Comparison of ENCODE assay signal across 1 cellular context in genomic region chr1:32351077-32351858, GRCh38.
TF ChIP-seq lines count a peak whose summit lies in the region.

No MANE protein-coding gene starts in this region.

TF ChIP-seq in K562, 482 proteins besides CTCF, POLR2A, EP300 and RAD21 (continued from another document and continues in another):
- TF ChIP-seq THRB (CRISPR knock-in tag; conservative IDR thresholded peaks at IDR 0.05) (no peak), ZNF316 (IDR thresholded peaks at IDR 0.05) (no peak), MTF1 (CRISPR knock-in tag; IDR thresholded peaks at IDR 0.05; ENCODE audit: borderline replicate concordance) (no peak), NFXL1 (CRISPR knock-in tag; IDR thresholded peaks at IDR 0.05) (no peak), ZC3H8 (IDR thresholded peaks at IDR 0.05) (no peak), E2F6 (IDR thresholded peaks at IDR 0.05; ENCODE audit: borderline replicate concordance in 1 of 2, extremely low read depth in 1 of 2, insufficient read depth in 1 of 2, insufficient read length in 1 of 2, low read depth in 1 of 2, low read length in 1 of 2, poor library complexity in 1 of 2, severe bottlenecking in 1 of 2) (peak; percentile 99 to 100), RBM14 (IDR thresholded peaks at IDR 0.05; ENCODE audit: borderline replicate concordance, insufficient read depth, low read depth, low read length) (no peak), ZKSCAN8 (CRISPR knock-in tag; IDR thresholded peaks at IDR 0.05) (0 out of 2 replicates have a peak, but pooled peaks have one; percentile 42), CBX2 (IDR thresholded peaks at IDR 0.05; ENCODE audit: insufficient read depth, low read length, poor library complexity, severe bottlenecking) (no peak), STAG1 (CRISPR knock-in tag; IDR thresholded peaks at IDR 0.05; ENCODE audit: borderline replicate concordance) (no peak; the same call in 1 of the 2 replicates), NCOA4 (IDR thresholded peaks at IDR 0.05; ENCODE audit: partially characterized antibody) (no peak), ZSCAN32 (CRISPR knock-in tag; IDR thresholded peaks at IDR 0.05) (no peak), ZNF707 (CRISPR knock-in tag; conservative IDR thresholded peaks at IDR 0.05) (no peak), POLR2H (tag; IDR thresholded peaks at IDR 0.05; ENCODE audit: low read depth) (peak; percentile 73), MYC (IDR thresholded peaks at IDR 0.05; ENCODE audit: low read depth, low read length) (peak; percentile 92), MYC (CRISPR knock-in tag; IDR thresholded peaks at IDR 0.05; ENCODE audit: borderline replicate concordance, low read depth) (no peak; the same call in 1 of the 2 replicates), RBFOX2 (IDR thresholded peaks at IDR 0.05; ENCODE audit: low read depth, low read length) (peak; percentile 90), SRSF9 (IDR thresholded peaks at IDR 0.05; ENCODE audit: borderline replicate concordance, low read depth, low read length) (no peak), ZBTB26 (CRISPR knock-in tag; IDR thresholded peaks at IDR 0.05) (no peak), MIER1 (IDR thresholded peaks at IDR 0.05; ENCODE audit: low read depth) (no peak), FOXK1 (CRISPR knock-in tag; IDR thresholded peaks at IDR 0.05; ENCODE audit: borderline replicate concordance) (no peak), MAZ (CRISPR knock-in tag; conservative IDR thresholded peaks at IDR 0.05 in 1 of 2, IDR thresholded peaks at IDR 0.05 in 1 of 2) (peak; percentile 92 to 94), NR0B1 (IDR thresholded peaks at IDR 0.05; ENCODE audit: partially characterized antibody) (no peak), SP2 (IDR thresholded peaks at IDR 0.05; ENCODE audit: extremely low read depth, low read depth, low read length, poor library complexity, severe bottlenecking) (no peak), ERF (CRISPR knock-in tag; IDR thresholded peaks at IDR 0.05) (peak; percentile 92; the same call in 1 of the 2 replicates), ZNF23 (CRISPR knock-in tag; IDR thresholded peaks at IDR 0.05) (no peak), ARID3B (CRISPR knock-in tag; IDR thresholded peaks at IDR 0.05; ENCODE audit: borderline replicate concordance) (0 out of 2 replicates have a peak, but pooled peaks have one; percentile 27), SRSF3 (IDR thresholded peaks at IDR 0.05; ENCODE audit: insufficient read depth, low read length) (no peak), FUS (optimal IDR thresholded peaks at IDR 0.05; ENCODE audit: low read depth, low read length) (peak; percentile 80), ELF1 (tag; IDR thresholded peaks at IDR 0.05) (peak; percentile 78; the same call in 1 of the 2 replicates), ZNF778 (CRISPR knock-in tag; IDR thresholded peaks at IDR 0.05) (no peak), GTF2F1 (IDR thresholded peaks at IDR 0.05; ENCODE audit: low read depth, low read length) (no peak), YY1 (IDR thresholded peaks at IDR 0.05; ENCODE audit: borderline replicate concordance in 1 of 3, control insufficient read depth in 1 of 3, extremely low read depth in 1 of 3, insufficient read depth in 3 of 3, insufficient read length in 1 of 3, insufficient replicate concordance in 2 of 3, low read depth in 1 of 3, low read length in 2 of 3) (peak in 2 of 3 experiments; percentile 32 to 39), PREB (CRISPR knock-in tag; IDR thresholded peaks at IDR 0.05) (no peak), RREB1 (CRISPR knock-in tag; IDR thresholded peaks at IDR 0.05) (peak; percentile 59; the same call in 1 of the 2 replicates), NFIX (CRISPR knock-in tag; IDR thresholded peaks at IDR 0.05; ENCODE audit: low read depth) (no peak), HEY1 (CRISPR knock-in tag; IDR thresholded peaks at IDR 0.05; ENCODE audit: borderline replicate concordance) (no peak), POU5F1 (IDR thresholded peaks at IDR 0.05; ENCODE audit: borderline replicate concordance, low read depth, low read length, partially characterized antibody) (no peak), HLTF (IDR thresholded peaks at IDR 0.05) (0 out of 2 replicates have a peak, but pooled peaks have one; percentile 9), CBFA2T2 (conservative IDR thresholded peaks at IDR 0.05) (no peak; the same call in 1 of the 2 replicates), MCM5 (IDR thresholded peaks at IDR 0.05; ENCODE audit: low read depth) (no peak), ZBTB17 (CRISPR knock-in tag; IDR thresholded peaks at IDR 0.05) (peak; percentile 64; the same call in 1 of the 2 replicates), ZNF217 (CRISPR knock-in tag; IDR thresholded peaks at IDR 0.05) (no peak), HBP1 (CRISPR knock-in tag; IDR thresholded peaks at IDR 0.05) (no peak), SNIP1 (IDR thresholded peaks at IDR 0.05; ENCODE audit: low read depth) (no peak), SPI1 (IDR thresholded peaks at IDR 0.05; ENCODE audit: borderline replicate concordance, low read depth, low read length) (0 out of 2 replicates have a peak, but pooled peaks have one; percentile 20), BRD9 (IDR thresholded peaks at IDR 0.05; ENCODE audit: low read depth, partially characterized antibody) (no peak), MTA1 (IDR thresholded peaks at IDR 0.05; ENCODE audit: borderline replicate concordance) (no peak), OTX1 (CRISPR knock-in tag; IDR thresholded peaks at IDR 0.05) (0 out of 2 replicates have a peak, but pooled peaks have one; percentile 44), ZNF134 (CRISPR knock-in tag; conservative IDR thresholded peaks at IDR 0.05) (0 out of 2 replicates have a peak, but pooled peaks have one; percentile 48), MYNN (IDR thresholded peaks at IDR 0.05) (no peak), MYNN (CRISPR knock-in tag; IDR thresholded peaks at IDR 0.05) (no peak), ELK1 (CRISPR knock-in tag; IDR thresholded peaks at IDR 0.05) (no peak)
